Comparison of ENCODE assay signal across 9 cellular contexts in the genomic region with DNA sequence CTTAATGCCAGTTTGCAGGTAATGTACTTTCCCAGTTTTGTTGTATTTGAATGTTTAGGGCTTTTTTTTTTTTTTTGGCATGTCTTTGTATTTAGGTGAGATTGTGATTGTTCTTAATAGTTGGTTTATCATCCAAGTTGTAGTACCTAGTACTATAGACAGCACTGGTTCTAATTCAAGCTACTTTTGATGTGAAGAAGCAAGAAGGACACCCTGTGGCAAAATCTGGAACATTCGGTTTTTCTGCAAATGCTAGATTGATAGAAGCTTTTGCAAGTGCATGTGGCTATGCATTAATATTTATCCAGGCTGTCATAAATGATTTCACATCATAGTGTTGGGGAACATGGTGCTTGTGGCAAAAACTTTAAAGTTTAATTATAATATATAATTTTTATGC.
DNase-seq lines count a peak whose midpoint lies in the region; ATAC-seq, FAIRE-seq and TF ChIP-seq lines count a peak whose summit lies in the region.
"Had no signal": no experiment of that assay in that cellular context is flagged by ENCODE, and none has a peak within 500 bp of the region (broad histone marks: within the 10 kb centered on the region; RNA-seq: fewer than 3 reads in every experiment).

No MANE protein-coding gene starts in this region.

- intact Hi-C loops in ovary (cut with DNase I) = loop anchor here in 1 of 4 donors (5.0 kb wide), 1 partner anchor 1129 kb away; no protein-coding TSS in a partner anchor

- no peaks in the 10 kb centered on the region for H3K9me3 ChIP-seq in ovary

- no peak for ATAC-seq in GM19023 (IDR thresholded peaks at IDR 0.05; ENCODE audit: unreplicated experiment)

- H3K27me3 ChIP-seq in ovary = no peaks in the 10 kb centered on the region

- no peak for TF ChIP-seq EP300 in ovary (IDR thresholded peaks at IDR 0.05)

- no peaks in the 10 kb centered on the region for H3K4me1 ChIP-seq in ovary (ENCODE audit: insufficient read depth)

- H3K36me3 ChIP-seq in ovary = no peaks in the 10 kb centered on the region

- no peak overlapping the region for H3K27ac ChIP-seq in ovary

- peak; percentile 57 for FAIRE-seq in RCC 7860 (lab: Jason Lieb, UNC)
- FAIRE-seq: colon had no signal

- peak; percentile 73 for DNase-seq in DMS 273 (lab: John Stamatoyannopoulos, UW; ENCODE audit: unreplicated experiment)
- DNase-seq in Jurkat, Clone E6-1 (ENCODE audit: low read depth, low spot score) = peak; percentile 2
- peak; percentile 24 for DNase-seq in RCC 7860 (ENCODE audit: low spot score)
- peak; percentile 53 for DNase-seq in inferior parietal cortex (ENCODE audit: extremely low spot score)
- no peak for DNase-seq in COLO829 (ENCODE audit: low spot score)
- no peak for DNase-seq in stimulated activated CD4-positive, alpha-beta T cell treated with anti-CD3 and anti-CD28 coated beads, Interleukin-15, amount 100 ng/mL, for 24 hours
- no peak for DNase-seq in ovary

- TF ChIP-seq POLR2A in ovary (IDR thresholded peaks at IDR 0.05) = no peak

- no peak for TF ChIP-seq CTCF in ovary (IDR thresholded peaks at IDR 0.05)

- H3K4me3 ChIP-seq in Jurkat, Clone E6-1 (ENCODE audit: low read length) = no peak overlapping the region
- H3K4me3 ChIP-seq in ovary = no peak overlapping the region

- 77 to 81% (median 79%) methylated on average over 1 of the region's 1 CpG for WGBS in ovary, 3 donors

Comparison
In these comparisons a context has a peak if more than half of its experiments do, and no peak if none do; other contexts are left out.
1. DNase-seq: peak in DMS 273 (single experiment), Jurkat, Clone E6-1 (single experiment), RCC 7860 (single experiment) and inferior parietal cortex (single experiment); none in COLO829 (single experiment), stimulated activated CD4-positive, alpha-beta T cell treated with anti-CD3 and anti-CD28 coated beads, Interleukin-15, amount 100 ng/mL, for 24 hours (single experiment) and ovary (0 of 5).